Comparison of ENCODE assay signal across 1 cellular context in the genomic region with DNA sequence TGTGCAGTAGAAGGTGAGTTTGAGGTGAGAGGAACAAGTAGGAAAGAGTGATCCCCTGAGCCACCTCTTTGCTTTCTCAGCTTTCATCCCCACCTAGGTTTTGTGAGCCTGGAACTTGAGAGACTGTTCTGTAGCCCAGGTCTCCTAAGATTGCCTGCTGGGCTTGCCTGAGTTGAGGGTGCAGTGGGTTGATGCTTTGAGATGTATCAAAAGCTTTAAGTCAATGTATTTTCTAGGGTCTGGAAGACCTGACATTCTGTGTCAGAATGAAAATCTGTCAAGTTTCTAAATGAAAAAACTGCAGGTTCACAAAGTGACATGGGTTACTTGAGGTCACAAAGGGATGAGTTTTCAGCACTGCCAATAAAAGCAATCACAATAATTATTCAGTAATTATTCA.
TF ChIP-seq lines count a peak whose summit lies in the region.

No MANE protein-coding gene starts in this region.

TF ChIP-seq in GM12878, 131 proteins besides CTCF, POLR2A, EP300 and RAD21:
- TF ChIP-seq JUNB (IDR thresholded peaks at IDR 0.05), result peak; percentile 40; the same call in 1 of the 2 replicates
